ENCODE assay signal across 8 cellular contexts in genomic region chr11:10307411-10308207, GRCh38. TPM values are rescaled to one million over a fixed set of nuclear protein-coding genes. Genes with fewer than 3 reads are reported as not detected.
DNase-seq lines count a peak whose midpoint lies in the region; ATAC-seq, FAIRE-seq and TF ChIP-seq lines count a peak whose summit lies in the region.

No MANE protein-coding gene starts in this region.

- intact Hi-C loops in left cardiac atrium (cut with DNase I), result loop anchor here (2.0 to 10.0 kb wide), 5 partner anchors 100 to 693 kb away; no protein-coding TSS in a partner anchor

- 3% methylated on average over 61 of the region's 61 CpGs for WGBS in urinary bladder

- no peaks in the 10 kb centered on the region for H3K27me3 ChIP-seq in Karpas-422 (ENCODE audit: low read length)
- no peaks in the 10 kb centered on the region for H3K27me3 ChIP-seq in adipocyte (replicated peaks; ENCODE audit: control insufficient read depth, insufficient read depth, low read length)

- H3K9ac ChIP-seq in Karpas-422 (ENCODE audit: low read length), result peak overlapping the region; percentile 63
- peak overlapping the region; percentile 99 for H3K9ac ChIP-seq in adipocyte (ENCODE audit: low read length)

- H3K27ac ChIP-seq in Karpas-422 (ENCODE audit: low read length) (no peak overlapping the region), urinary bladder (ENCODE audit: low read depth) (peak overlapping the region; percentile 86)

- H3K9me3 ChIP-seq in Karpas-422 (ENCODE audit: low read length) (no peaks in the 10 kb centered on the region), adipocyte (ENCODE audit: control insufficient read depth, low read length) (no peaks in the 10 kb centered on the region)

- H3K27me3 Mint-ChIP-seq in progenitor cell of endocrine pancreas, result peaks cover 74% of the 10 kb centered on the region

- H3K4me1 ChIP-seq in Karpas-422 (ENCODE audit: low read length) (peaks cover 32% of the 10 kb centered on the region), adipocyte (ENCODE audit: control insufficient read depth, insufficient read depth, low read length) (peaks cover 6% of the 10 kb centered on the region), urinary bladder (ENCODE audit: insufficient read depth) (peaks cover 1% of the 10 kb centered on the region)

- H3K4me2 ChIP-seq in Karpas-422 (ENCODE audit: low read depth, low read length, poor library complexity, severe bottlenecking), result peak overlapping the region; percentile 76

- H3K79me2 ChIP-seq in Karpas-422 (ENCODE audit: low read length), result no peaks in the 10 kb centered on the region

- no peaks in the 10 kb centered on the region for H3K9me2 ChIP-seq in Karpas-422 (replicated peaks; ENCODE audit: insufficient read depth, low read length)

- H3K36me3 ChIP-seq in Karpas-422 (ENCODE audit: insufficient read depth, low read length), result no peaks in the 10 kb centered on the region
- peaks cover 21% of the 10 kb centered on the region for H3K36me3 ChIP-seq in adipocyte (ENCODE audit: control insufficient read depth, insufficient read depth, low read length, severe bottlenecking)
- H3K36me3 ChIP-seq in urinary bladder (ENCODE audit: insufficient read depth), result no peaks in the 10 kb centered on the region

- no peaks in the 10 kb centered on the region for H4K20me1 ChIP-seq in Karpas-422 (ENCODE audit: insufficient read depth, low read depth, low read length)

- peaks cover 22% of the 10 kb centered on the region for H3K4me1 Mint-ChIP-seq in progenitor cell of endocrine pancreas (ENCODE audit: low read depth)

- H3K4me3 ChIP-seq in Karpas-422 (ENCODE audit: low read length), result peak overlapping the region; percentile 66
- peak overlapping the region; percentile 91 for H3K4me3 ChIP-seq in adipocyte (ENCODE audit: low read length)
- peak overlapping the region; percentile 77 for H3K4me3 ChIP-seq in urinary bladder (ENCODE audit: low read depth, low read length)

- TF ChIP-seq CTCF in progenitor cell of endocrine pancreas (IDR thresholded peaks at IDR 0.05; ENCODE audit: unreplicated experiment), result peak; percentile 100

- H3K9me3 Mint-ChIP-seq in progenitor cell of endocrine pancreas (ENCODE audit: low read depth), result no peaks in the 10 kb centered on the region

- no peaks in the 10 kb centered on the region for H3K36me3 Mint-ChIP-seq in progenitor cell of endocrine pancreas (ENCODE audit: insufficient read depth)

- FAIRE-seq in G401.6 (lab: Jason Lieb, UNC), result peak; percentile 85

- peak; percentile 89 for DNase-seq in Karpas-422
- DNase-seq in SW480 (ENCODE audit: low spot score), result peak; percentile 87
- DNase-seq in adipocyte (ENCODE audit: low read depth), result peak; percentile 89
- DNase-seq in left cardiac atrium, result peak; percentile 86
- peak; percentile 75 for DNase-seq in progenitor cell of endocrine pancreas (ENCODE audit: low spot score, unreplicated experiment)

- peak overlapping the region; percentile 80 for H2AFZ ChIP-seq in Karpas-422 (ENCODE audit: low read length)

- H3K4me3 Mint-ChIP-seq in progenitor cell of endocrine pancreas (ENCODE audit: low read depth), result peak overlapping the region; percentile 93

- peak; percentile 57 for ATAC-seq in GM21825 (IDR thresholded peaks at IDR 0.05; ENCODE audit: unreplicated experiment)
- ATAC-seq in left cardiac atrium, result peak; percentile 60 to 68

- no peak overlapping the region for H3K27ac Mint-ChIP-seq in progenitor cell of endocrine pancreas

RNA-seq across cellular contexts. Expression of gene ADM, which starts 2.7 kb away (rescaled TPM):
- 0.43 TPM in 1 of 2 replicates, not detected in the other for total RNA-seq in Karpas-422 (2014; rRNA removed; shearing (Covaris generic); ENCODE audit: low replicate concordance)
- total RNA-seq in left cardiac atrium (10 to 100 TPM; 20.8 to 21.9 TPM), progenitor cell of endocrine pancreas (8.4 and 9.4 TPM in 2 replicates), urinary bladder (28.2 TPM)
- 47.2 TPM for polyA plus RNA-seq in urinary bladder

RNA-seq across cellular contexts. Expression of gene SBF2, which starts 13.6 kb away (rescaled TPM):
- total RNA-seq in Karpas-422 (2014; rRNA removed; shearing (Covaris generic); ENCODE audit: low replicate concordance), result 7.6 and 13.8 TPM in 2 replicates
- total RNA-seq in left cardiac atrium (10 to 100 TPM; 18.5 to 25.8 TPM), progenitor cell of endocrine pancreas (43.8 and 44.9 TPM in 2 replicates), urinary bladder (114 TPM)
- 27.8 TPM for polyA plus RNA-seq in urinary bladder
